Comparison of ENCODE assay signal across 8 cellular contexts in genomic region chr10:79084012-79084971, GRCh38. TPM values are rescaled to one million over a fixed set of nuclear protein-coding genes. Genes with fewer than 3 reads are reported as not detected.
DNase-seq lines count a peak whose midpoint lies in the region; ATAC-seq, FAIRE-seq and TF ChIP-seq lines count a peak whose summit lies in the region.

No MANE protein-coding gene starts in this region.

- no peaks in the 10 kb centered on the region for H3K9me3 ChIP-seq in H9 (ENCODE audit: control insufficient read depth, low read depth, low read length)
- H3K9me3 ChIP-seq in SJSA1 (replicated peaks): no peaks in the 10 kb centered on the region
- no peaks in the 10 kb centered on the region for H3K9me3 ChIP-seq in mesenchymal stem cell (ENCODE audit: control insufficient read depth, low read length)
- H3K9me3 ChIP-seq in upper lobe of right lung: no peaks in the 10 kb centered on the region

- H3K27ac Mint-ChIP-seq in H9 (peak overlapping the region; percentile 56 to 96 (median 75); a peak in 6 of 7 replicates), endothelial cell (ENCODE audit: unreplicated experiment) (peak overlapping the region; percentile 99)

- H3K14ac ChIP-seq in H9 (ENCODE audit: insufficient read depth, low read length) (no peak overlapping the region), mesenchymal stem cell (ENCODE audit: low read length in 2 of 2) (no peak overlapping the region)

- H2AFZ ChIP-seq in H9 (ENCODE audit: low read length): no peak overlapping the region
- H2AFZ ChIP-seq in mesenchymal stem cell (ENCODE audit: low read depth, low read length): no peak overlapping the region

- WGBS in H9 (ENCODE audit: extremely low coverage, insufficient read length, low lambda C conversion rate): no CpG with 5 or more reads among the region's 9 CpGs
- 60% methylated on average over 8 of the region's 9 CpGs for WGBS in mesenchymal stem cell

- no peak overlapping the region for H3K56ac ChIP-seq in H9 (ENCODE audit: insufficient read length, low read depth, low read length)

- no peaks in the 10 kb centered on the region for H4K20me1 ChIP-seq in H9 (ENCODE audit: control insufficient read depth, insufficient read depth, insufficient read length)

- H3K9me3 Mint-ChIP-seq in H9 (no peaks in the 10 kb centered on the region), endothelial cell (ENCODE audit: unreplicated experiment) (no peaks in the 10 kb centered on the region)

- no peak overlapping the region for H3K27ac ChIP-seq in H9 (ENCODE audit: insufficient read length, low read depth, low read length)
- peak overlapping the region; percentile 9; the same call in 1 of the 2 replicates for H3K27ac ChIP-seq in SJSA1
- H3K27ac ChIP-seq in mesenchymal stem cell (ENCODE audit: low read length, poor library complexity, severe bottlenecking): peak overlapping the region; percentile 15
- H3K27ac ChIP-seq in upper lobe of right lung: peak overlapping the region; percentile 77

- H3K9ac ChIP-seq in H9 (ENCODE audit: extremely low read depth, insufficient read length, low read length) (no peak overlapping the region), mesenchymal stem cell (ENCODE audit: low read length) (peak overlapping the region; percentile 46)

- H3K27me3 Mint-ChIP-seq in H9 (ENCODE audit: low read depth) (peaks cover 1% of the 10 kb centered on the region; the same call in 1 of the 2 replicates), endothelial cell (ENCODE audit: unreplicated experiment) (peaks cover 11% of the 10 kb centered on the region)

- peaks cover 0 to 5% (median 0%) of the 10 kb centered on the region in 3 experiments; a peak in 2 of 7 replicates for H3K36me3 Mint-ChIP-seq in H9 (ENCODE audit: insufficient read depth in 1 of 3, low read depth in 3 of 3)
- peaks cover 4% of the 10 kb centered on the region for H3K36me3 Mint-ChIP-seq in endothelial cell (ENCODE audit: low read depth, unreplicated experiment)

- no peaks in the 10 kb centered on the region for H3K27me3 ChIP-seq in H9 (ENCODE audit: insufficient read depth, low read length)
- no peaks in the 10 kb centered on the region for H3K27me3 ChIP-seq in SJSA1 (replicated peaks)
- no peaks in the 10 kb centered on the region for H3K27me3 ChIP-seq in mesenchymal stem cell (ENCODE audit: control insufficient read depth in 1 of 2, insufficient read depth in 1 of 2, low read length in 2 of 2)
- no peaks in the 10 kb centered on the region for H3K27me3 ChIP-seq in upper lobe of right lung

- FAIRE-seq in D721Med (lab: Jason Lieb, UNC): no peak

- peaks cover 10% of the 10 kb centered on the region for H3K4me1 ChIP-seq in H9 (ENCODE audit: insufficient read depth, low read length)
- peaks cover 53% of the 10 kb centered on the region for H3K4me1 ChIP-seq in SJSA1 (replicated peaks)
- peaks cover 84% of the 10 kb centered on the region for H3K4me1 ChIP-seq in mesenchymal stem cell (ENCODE audit: control insufficient read depth, insufficient read depth, low read depth, low read length)
- peaks cover 99% of the 10 kb centered on the region for H3K4me1 ChIP-seq in upper lobe of right lung

- no peak overlapping the region for H3K4me3 ChIP-seq in AG10803 (ENCODE audit: low read length)
- no peak overlapping the region for H3K4me3 ChIP-seq in SJSA1
- no peak overlapping the region for H3K4me3 ChIP-seq in mesenchymal stem cell (ENCODE audit: insufficient read depth in 1 of 2, low read depth in 1 of 2, low read length in 2 of 2)
- H3K4me3 ChIP-seq in upper lobe of right lung: no peak overlapping the region

- intact Hi-C loops in upper lobe of right lung (cut with DNase I): no loop called here

- H2BK120ac ChIP-seq in H9 (ENCODE audit: low read depth, low read length, poor library complexity, severe bottlenecking): no peak overlapping the region
- no peak overlapping the region for H2BK120ac ChIP-seq in mesenchymal stem cell (ENCODE audit: low read depth, low read length)

- H3K4ac ChIP-seq in H9 (ENCODE audit: low read depth, low read length): no peak overlapping the region
- H3K4ac ChIP-seq in mesenchymal stem cell (ENCODE audit: low read depth in 1 of 2, low read length in 2 of 2): peak overlapping the region in 1 of 2 experiments; percentile 35

- H2BK15ac ChIP-seq in H9 (ENCODE audit: low read depth, low read length) (no peak overlapping the region), mesenchymal stem cell (ENCODE audit: low read depth, poor library complexity, severe bottlenecking) (no peak overlapping the region)

- H3K79me2 ChIP-seq in H9 (ENCODE audit: insufficient read depth, low read length): peaks cover 17% of the 10 kb centered on the region; the same call in 1 of the 2 replicates

- H2AK5ac ChIP-seq in H9 (ENCODE audit: insufficient read length, low read length) (no peak overlapping the region), mesenchymal stem cell (ENCODE audit: low read length, severe bottlenecking) (peak overlapping the region; percentile 40)

- no peak overlapping the region for H4K91ac ChIP-seq in H9 (ENCODE audit: insufficient read length, low read depth, low read length)
- peak overlapping the region; percentile 87 for H4K91ac ChIP-seq in mesenchymal stem cell (ENCODE audit: low read length)

- H2BK5ac ChIP-seq in H9 (ENCODE audit: insufficient read length, low read length) (no peak overlapping the region), mesenchymal stem cell (ENCODE audit: low read depth, low read length, poor library complexity, severe bottlenecking) (no peak overlapping the region)

- H3K23me2 ChIP-seq in H9 (ENCODE audit: insufficient read length, low read depth, low read length, poor library complexity, severe bottlenecking): no peaks in the 10 kb centered on the region

- ATAC-seq in upper lobe of right lung: peak; percentile 74

- no peak overlapping the region for H3T11ph ChIP-seq in H9 (ENCODE audit: low read length)

- H3K18ac ChIP-seq in H9 (ENCODE audit: insufficient read length, low read depth, low read length) (no peak overlapping the region), mesenchymal stem cell (ENCODE audit: low read depth in 1 of 2, low read length in 2 of 2) (peak overlapping the region; percentile 79)

- no peak overlapping the region for H4K8ac ChIP-seq in H9 (replicated peaks; ENCODE audit: insufficient read length, low read depth, low read length)
- H4K8ac ChIP-seq in mesenchymal stem cell (ENCODE audit: low read length): no peak overlapping the region

- peak overlapping the region in 1 of 2 experiments; percentile 57; a peak in 1 of 5 replicates for H3K4me3 Mint-ChIP-seq in H9
- peak overlapping the region; percentile 70 for H3K4me3 Mint-ChIP-seq in endothelial cell (ENCODE audit: unreplicated experiment)

- DNase-seq in AG10803 (ENCODE audit: low read depth) (peak; percentile 91), H9 (no peak), SJSA1 (ENCODE audit: low read depth in 1 of 2, low spot score in 2 of 2) (peak; percentile 64 to 67), endothelial cell (ENCODE audit: low spot score) (peak; percentile 70), mesenchymal stem cell (peak; percentile 93), upper lobe of right lung (peak; percentile 95), D721Med (ENCODE audit: insufficient read length, low spot score) (no peak), GM10266 (ENCODE audit: extremely low spot score) (no peak)

- H3K23ac ChIP-seq in H9 (ENCODE audit: insufficient read length, low read depth, low read length) (no peak overlapping the region), mesenchymal stem cell (ENCODE audit: low read length in 2 of 2) (no peak overlapping the region)

- H2BK20ac ChIP-seq in H9 (ENCODE audit: low read depth, low read length, poor library complexity, severe bottlenecking): no peak overlapping the region

- H3K4me2 ChIP-seq in H9 (ENCODE audit: insufficient read depth, insufficient read length, low read length) (no peak overlapping the region), mesenchymal stem cell (ENCODE audit: low read length, poor library complexity, severe bottlenecking) (no peak overlapping the region)

- TF ChIP-seq CTCF in AG10803 (conservative IDR thresholded peaks at IDR 0.05; ENCODE audit: low read length) (no peak), H9 (conservative IDR thresholded peaks at IDR 0.05) (no peak), endothelial cell (IDR thresholded peaks at IDR 0.05; ENCODE audit: unreplicated experiment) (no peak), upper lobe of right lung (IDR thresholded peaks at IDR 0.05) (no peak), D721Med (IDR thresholded peaks at IDR 0.05; ENCODE audit: insufficient read depth, missing control alignments) (no peak), GM10266 (IDR thresholded peaks at IDR 0.05; ENCODE audit: control insufficient read depth, insufficient read depth, low read depth, missing control alignments) (no peak)

- peaks cover 5% of the 10 kb centered on the region for H3K79me1 ChIP-seq in H9 (ENCODE audit: insufficient read depth, low read depth, low read length, poor library complexity, severe bottlenecking)
- no peaks in the 10 kb centered on the region for H3K79me1 ChIP-seq in mesenchymal stem cell (replicated peaks; ENCODE audit: low read length, poor library complexity, severe bottlenecking)

- H2BK12ac ChIP-seq in H9 (ENCODE audit: insufficient read length, low read depth, low read length): no peak overlapping the region
- peak overlapping the region; percentile 79 to 87 for H2BK12ac ChIP-seq in mesenchymal stem cell (ENCODE audit: low read length in 2 of 2)

- H3K4me1 Mint-ChIP-seq in H9 (peaks cover 52 to 65% of the 10 kb centered on the region in 2 experiments), endothelial cell (ENCODE audit: unreplicated experiment) (peaks cover 43% of the 10 kb centered on the region)

- H3K36me3 ChIP-seq in SJSA1 (peaks cover 46% of the 10 kb centered on the region), mesenchymal stem cell (ENCODE audit: control insufficient read depth in 1 of 2, insufficient read depth in 2 of 2, low read depth in 1 of 2, low read length in 2 of 2) (peaks cover 19 to 44% of the 10 kb centered on the region in 2 experiments), upper lobe of right lung (no peaks in the 10 kb centered on the region)

- no peak overlapping the region for H4K5ac ChIP-seq in H9 (ENCODE audit: insufficient read length, low read depth, low read length)

RNA-seq across cellular contexts. Expression of gene ZMIZ1, which starts 15.5 kb away (rescaled TPM):
- total RNA-seq in H9 (2021): 31.8 and 36.9 TPM in 2 replicates
- 13.5 and 22.3 TPM in 2 replicates for total RNA-seq in SJSA1 (2014; rRNA removed; shearing (Covaris generic))
- 102 TPM for total RNA-seq in endothelial cell (ENCODE audit: unreplicated experiment)
- polyA plus RNA-seq in mesenchymal stem cell (2013, experiment 1 of 2): 36.4 TPM
- polyA plus RNA-seq in mesenchymal stem cell (2013, experiment 2 of 2): 35.8 TPM
- total RNA-seq in upper lobe of right lung: 84.7 TPM

Comparison
In these comparisons a context has a peak if more than half of its experiments do, and no peak if none do; other contexts are left out.
1. DNase-seq: peak in AG10803 (single experiment), SJSA1 (2 of 2), endothelial cell (single experiment), mesenchymal stem cell (single experiment) and upper lobe of right lung (single experiment); none in H9 (single experiment), D721Med (single experiment) and GM10266 (single experiment).